Comparison of ENCODE assay signal across 2 cellular contexts in genomic region chr1:45930258-45931150, GRCh38.
TF ChIP-seq lines count a peak whose summit lies in the region.

No MANE protein-coding gene starts in this region.

TF ChIP-seq in WTC11, 78 proteins besides CTCF, POLR2A, EP300 and RAD21:
- TF ChIP-seq, protein P1, sequence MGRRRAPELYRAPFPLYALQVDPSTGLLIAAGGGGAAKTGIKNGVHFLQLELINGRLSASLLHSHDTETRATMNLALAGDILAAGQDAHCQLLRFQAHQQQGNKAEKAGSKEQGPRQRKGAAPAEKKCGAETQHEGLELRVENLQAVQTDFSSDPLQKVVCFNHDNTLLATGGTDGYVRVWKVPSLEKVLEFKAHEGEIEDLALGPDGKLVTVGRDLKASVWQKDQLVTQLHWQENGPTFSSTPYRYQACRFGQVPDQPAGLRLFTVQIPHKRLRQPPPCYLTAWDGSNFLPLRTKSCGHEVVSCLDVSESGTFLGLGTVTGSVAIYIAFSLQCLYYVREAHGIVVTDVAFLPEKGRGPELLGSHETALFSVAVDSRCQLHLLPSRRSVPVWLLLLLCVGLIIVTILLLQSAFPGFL (CRISPR knock-in tag; IDR thresholded peaks at IDR 0.05; ENCODE audit: borderline replicate concordance), result no peak
- TF ChIP-seq ZNF423 (CRISPR knock-in tag; IDR thresholded peaks at IDR 0.05), result no peak
- TF ChIP-seq NR1H2 (CRISPR knock-in tag; IDR thresholded peaks at IDR 0.05), result no peak
- no peak for TF ChIP-seq PRDM15 (CRISPR knock-in tag; IDR thresholded peaks at IDR 0.05)
- no peak for TF ChIP-seq NFYB (CRISPR knock-in tag; conservative IDR thresholded peaks at IDR 0.05; ENCODE audit: low read depth)
- no peak for TF ChIP-seq RORB (CRISPR knock-in tag; IDR thresholded peaks at IDR 0.05)
- TF ChIP-seq NFATC4 (CRISPR knock-in tag; IDR thresholded peaks at IDR 0.05), result no peak
- no peak for TF ChIP-seq TEAD4 (CRISPR knock-in tag; IDR thresholded peaks at IDR 0.05)
- TF ChIP-seq PRRX2 (CRISPR knock-in tag; IDR thresholded peaks at IDR 0.05), result no peak
- TF ChIP-seq TEAD1 (CRISPR knock-in tag; IDR thresholded peaks at IDR 0.05), result no peak
- TF ChIP-seq IRF2 (CRISPR knock-in tag; IDR thresholded peaks at IDR 0.05; ENCODE audit: borderline replicate concordance, low read depth), result no peak
- no peak for TF ChIP-seq CBFB (CRISPR knock-in tag; IDR thresholded peaks at IDR 0.05; ENCODE audit: low read depth)
- TF ChIP-seq NFE2L1 (CRISPR knock-in tag; IDR thresholded peaks at IDR 0.05), result no peak
- TF ChIP-seq AR (CRISPR knock-in tag; IDR thresholded peaks at IDR 0.05), result no peak
- TF ChIP-seq ZNF121 (CRISPR knock-in tag; IDR thresholded peaks at IDR 0.05), result no peak
- no peak for TF ChIP-seq ZNF232 (CRISPR knock-in tag; IDR thresholded peaks at IDR 0.05)
- no peak for TF ChIP-seq ATF2 (CRISPR knock-in tag; IDR thresholded peaks at IDR 0.05; ENCODE audit: borderline replicate concordance, low read depth)
- no peak for TF ChIP-seq E2F4 (CRISPR knock-in tag; IDR thresholded peaks at IDR 0.05; ENCODE audit: borderline replicate concordance, low read depth)
- no peak for TF ChIP-seq JUN (CRISPR knock-in tag; IDR thresholded peaks at IDR 0.05)
TF ChIP-seq in WTC11: peak in this region for 0.

TF ChIP-seq in HepG2, 621 proteins besides CTCF, POLR2A, EP300 and RAD21:
- TF ChIP-seq RARA (CRISPR knock-in tag; IDR thresholded peaks at IDR 0.05), result peak; percentile 25; the same call in 1 of the 2 replicates
- peak; percentile 46; the same call in 1 of the 2 replicates for TF ChIP-seq ZNF24 (IDR thresholded peaks at IDR 0.05)
- no peak for TF ChIP-seq CBFB (CRISPR knock-in tag; IDR thresholded peaks at IDR 0.05)
TF ChIP-seq in HepG2: peak in this region for 2.
